ENCODE assay signal across 9 cellular contexts in the genomic region with DNA sequence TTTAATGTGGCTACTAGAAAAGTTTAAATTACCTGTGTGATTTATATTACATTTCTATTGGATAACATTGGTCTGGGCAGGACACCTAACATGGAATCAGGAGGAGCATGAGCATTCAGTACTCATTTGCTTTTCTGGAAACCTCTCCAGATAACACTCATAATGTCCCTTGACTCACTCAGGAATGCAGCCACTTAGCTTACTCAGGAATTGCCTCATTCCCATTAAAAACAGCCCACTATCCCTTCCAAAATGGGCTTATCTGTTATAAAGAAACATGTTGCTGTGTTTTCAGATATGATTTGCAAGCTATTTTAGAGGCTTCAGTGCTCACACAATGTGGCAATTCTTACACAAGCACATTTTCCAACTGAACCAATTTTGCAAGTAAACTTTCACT. TPM values are rescaled to one million over a fixed set of nuclear protein-coding genes. Genes with fewer than 3 reads are reported as not detected.
DNase-seq lines count a peak whose midpoint lies in the region; ATAC-seq and TF ChIP-seq lines count a peak whose summit lies in the region.
"Had no signal": no experiment of that assay in that cellular context is flagged by ENCODE, and none has a peak within 500 bp of the region (broad histone marks: within the 10 kb centered on the region; RNA-seq: fewer than 3 reads in every experiment).

No MANE protein-coding gene starts in this region.

- DNase-seq in HS-5 (ENCODE audit: low read depth) (peak; percentile 92), astrocyte of the spinal cord (ENCODE audit: low read depth, low spot score) (peak; percentile 90), islet precursor cell (peak; percentile 66), thoracic aorta (ENCODE audit: low spot score) (no peak), substantia nigra (lab: John Stamatoyannopoulos, UW) (no peak), NCI-H1105 (lab: John Stamatoyannopoulos, UW) (no peak), NAMALWA (ENCODE audit: low spot score) (no peak)
- DNase-seq: effector memory CD8-positive, alpha-beta T cell had no signal

- TF ChIP-seq CTCF in astrocyte of the spinal cord (IDR thresholded peaks at IDR 0.05; ENCODE audit: low read depth, low read length) (no peak), thoracic aorta (IDR thresholded peaks at IDR 0.05) (no peak)

- H3K27ac ChIP-seq in thoracic aorta (peak overlapping the region; percentile 81 to 91), substantia nigra (ENCODE audit: low read depth, low read length, poor library complexity, severe bottlenecking) (no peak overlapping the region)

- in situ Hi-C loops in astrocyte of the spinal cord (cut with HindIII; ENCODE audit: low sequenced_read_pairs) = no loop called here

- H3K4me3 ChIP-seq in astrocyte of the spinal cord (ENCODE audit: low read depth, low read length) = no peak overlapping the region
- no peak overlapping the region for H3K4me3 ChIP-seq in thoracic aorta

- no peaks in the 10 kb centered on the region for H3K27me3 ChIP-seq in thoracic aorta (replicated peaks; ENCODE audit: insufficient read depth)

- no peaks in the 10 kb centered on the region for H3K9me3 ChIP-seq in thoracic aorta

- peaks cover 35 to 64% of the 10 kb centered on the region in 2 donors for H3K4me1 ChIP-seq in thoracic aorta (ENCODE audit: control insufficient read depth in 1 of 2, low read depth in 2 of 2)

- peak; percentile 63 for ATAC-seq in thoracic aorta (ENCODE audit: insufficient number of reproducible peaks, low FRiP score, low read depth)
- no peak for ATAC-seq in HG02759 (IDR thresholded peaks at IDR 0.05; ENCODE audit: unreplicated experiment)
- ATAC-seq: effector memory CD8-positive, alpha-beta T cell had no signal

- H3K36me3 ChIP-seq in thoracic aorta = no peaks in the 10 kb centered on the region

RNA-seq across cellular contexts. Expression of a gene that starts 17.1 kb away (rescaled TPM):
- 10 to 100 TPM; 60.1 to 67.1 TPM for total RNA-seq in thoracic aorta

Comparison
In these comparisons a context has a peak if more than half of its experiments do, and no peak if none do; other contexts are left out.
1. DNase-seq: peak in HS-5 (single experiment), astrocyte of the spinal cord (single experiment) and islet precursor cell (single experiment); none in thoracic aorta (single experiment), substantia nigra (0 of 49), NCI-H1105 (single experiment) and NAMALWA (single experiment).